8 cellular contexts compared by ENCODE assay signal in the genomic region with DNA sequence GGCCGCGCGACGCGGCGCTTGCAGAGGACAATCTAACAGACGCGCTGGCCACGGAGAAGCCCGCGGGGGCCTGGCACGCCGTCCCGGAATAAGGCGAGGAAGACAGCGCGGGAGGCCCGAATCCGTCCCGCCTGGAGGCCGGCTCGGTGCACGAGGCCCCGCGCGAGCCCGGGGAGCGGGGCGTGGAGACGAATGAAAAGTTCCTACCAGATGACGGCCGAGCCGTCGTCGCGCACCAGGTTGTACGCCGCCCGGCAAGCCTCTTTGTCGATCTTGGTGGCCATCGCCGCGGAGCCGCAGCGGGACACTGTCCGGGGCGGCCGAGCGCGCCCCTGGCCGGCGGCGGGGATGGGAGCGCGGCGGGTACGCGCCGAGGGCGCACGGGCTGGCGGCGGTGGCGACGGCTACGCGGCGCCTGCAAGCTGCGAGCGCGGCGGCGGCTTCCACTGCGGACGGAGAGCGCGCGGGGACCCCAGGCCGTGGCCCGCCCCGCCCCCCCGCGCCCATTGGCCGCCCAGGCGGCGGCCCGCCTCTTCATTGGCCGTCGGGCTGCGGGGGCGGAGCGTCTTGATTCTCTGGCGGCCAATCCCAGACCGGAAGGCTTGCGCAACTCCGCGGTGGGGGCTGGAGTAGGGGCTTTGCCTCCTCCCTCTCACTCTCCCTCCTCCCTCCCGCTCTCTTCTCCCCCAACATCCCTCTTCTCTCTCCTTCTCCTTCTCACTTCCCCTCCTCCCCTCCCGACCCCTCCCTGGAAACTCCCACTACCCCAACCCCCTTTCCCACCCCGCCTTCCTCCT. TPM values are rescaled to one million over a fixed set of nuclear protein-coding genes. Genes with fewer than 3 reads are reported as not detected.
DNase-seq lines count a peak whose midpoint lies in the region; ATAC-seq and TF ChIP-seq lines count a peak whose summit lies in the region.

A gene with protein sequence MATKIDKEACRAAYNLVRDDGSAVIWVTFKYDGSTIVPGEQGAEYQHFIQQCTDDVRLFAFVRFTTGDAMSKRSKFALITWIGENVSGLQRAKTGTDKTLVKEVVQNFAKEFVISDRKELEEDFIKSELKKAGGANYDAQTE (minus strand): TSS at position 448 of the 797 bp plus-strand sequence. CDS start 164 bp downstream, at position 284.

- intact Hi-C loops in Calu3 (cut with micrococcal nuclease; ENCODE audit: unreplicated experiment) = loop anchor here (1.0 to 2.0 kb wide), 3 partner anchors 17 to 49 kb away; no protein-coding TSS in a partner anchor

- H3K27me3 ChIP-seq in OCI-LY3 (ENCODE audit: low read depth, low read length) = peaks cover 6% of the 10 kb centered on the region; the same call in 1 of the 2 replicates
- no peaks in the 10 kb centered on the region for H3K27me3 ChIP-seq in mononuclear cell (ENCODE audit: insufficient read depth, low read length)

- peaks cover 42% of the 10 kb centered on the region for H4K20me1 ChIP-seq in OCI-LY3 (ENCODE audit: insufficient read depth, low read length)

- H3K27me3 Mint-ChIP-seq in Calu3 (ENCODE audit: unreplicated experiment) = no peaks in the 10 kb centered on the region

- TF ChIP-seq CTCF in Calu3 (IDR thresholded peaks at IDR 0.05; ENCODE audit: unreplicated experiment) (no peak), OCI-LY3 (IDR thresholded peaks at IDR 0.05; ENCODE audit: low read depth, low read length) (no peak)

- H3K4me3 ChIP-seq in OCI-LY3 (ENCODE audit: low read length) = peak within 1 kb of the TSS; percentile 86
- peak within 1 kb of the TSS; percentile 73 for H3K4me3 ChIP-seq in mononuclear cell (ENCODE audit: low read length)

- H3K9ac ChIP-seq in OCI-LY3 (ENCODE audit: low read length) = peak within 1 kb of the TSS; percentile 91

- no peaks in the 10 kb centered on the region for H3K9me3 Mint-ChIP-seq in Calu3 (ENCODE audit: low read depth, unreplicated experiment)

- peaks cover 49% of the 10 kb centered on the region for H3K79me2 ChIP-seq in OCI-LY3 (ENCODE audit: low read length)

- H3K36me3 ChIP-seq in OCI-LY3 (replicated peaks; ENCODE audit: low read depth, low read length) = peaks cover 40% of the 10 kb centered on the region

- H3K27ac ChIP-seq in OCI-LY3 (ENCODE audit: low read length) = peak within 1 kb of the TSS; percentile 59

- H3K36me3 Mint-ChIP-seq in Calu3 (ENCODE audit: insufficient read depth, unreplicated experiment) = peaks cover 65% of the 10 kb centered on the region

- H3K4me1 Mint-ChIP-seq in Calu3 (ENCODE audit: low read depth, unreplicated experiment) = peaks cover 59% of the 10 kb centered on the region

- peak; percentile 99 for DNase-seq in Calu3
- peak; percentile 94 for DNase-seq in HuH-7 (ENCODE audit: low spot score)
- DNase-seq in activated CD8-positive, alpha-beta memory T cell treated with anti-CD3 and anti-CD28 coated beads, Interleukin-2, amount 50 U/mL, for 48 hours = peak; percentile 97
- DNase-seq in epidermal melanocyte (ENCODE audit: insufficient read length, low spot score) = peak; percentile 87
- peak; percentile 96 to 97 for DNase-seq in stimulated activated CD8-positive, alpha-beta memory T cell treated with anti-CD3 and anti-CD28 coated beads, Interleukin-2, amount 100 ng/mL, for 48 hours (ENCODE audit: low read depth in 2 of 2)

- peak within 1 kb of the TSS; percentile 98 for H3K4me3 Mint-ChIP-seq in Calu3 (ENCODE audit: low read depth, unreplicated experiment)

- BruUV-seq in Calu3 (replicated peaks; lab: Mats Ljungman, UMichigan) = no TSS peak

- H3K4me1 ChIP-seq in OCI-LY3 (ENCODE audit: low read length) = peaks cover 53% of the 10 kb centered on the region
- peaks cover 64% of the 10 kb centered on the region for H3K4me1 ChIP-seq in mononuclear cell (ENCODE audit: insufficient read depth, low read length)

- ATAC-seq in GM21447 (IDR thresholded peaks at IDR 0.05; ENCODE audit: unreplicated experiment) = peak; percentile 71

- CTCF ChIA-PET in Calu3 (lab: Charles Lee) = interaction anchor here (0.7 to 2.7 kb wide), 9 partner anchors 18 to 315 kb away, joined by 3 to 15 read pairs (median 5); no protein-coding TSS in a partner anchor

- no peaks in the 10 kb centered on the region for H3K9me3 ChIP-seq in OCI-LY3 (ENCODE audit: insufficient read depth, low read length)
- H3K9me3 ChIP-seq in mononuclear cell (ENCODE audit: low read depth, low read length) = no peaks in the 10 kb centered on the region

- H2AFZ ChIP-seq in OCI-LY3 (ENCODE audit: low read depth, low read length) = no peak within 1 kb of the TSS

- H3K27ac Mint-ChIP-seq in Calu3 (ENCODE audit: unreplicated experiment) = peak within 1 kb of the TSS; percentile 98

- peak within 1 kb of the TSS; percentile 81 for H3K4me2 ChIP-seq in OCI-LY3 (ENCODE audit: low read length)

RNA-seq across cellular contexts. Expression of the gene that starts here (rescaled TPM):
- 312 and 343 TPM in 2 replicates for total RNA-seq in Calu3 (2022)
- 528 TPM for total RNA-seq in mononuclear cell

Comparison
In these comparisons a context has a peak if more than half of its experiments do, and no peak if none do; other contexts are left out.
1. Peak in every context shown above with its lines: DNase-seq, ATAC-seq, H3K4me3 ChIP-seq and H3K27ac ChIP-seq.